ENCODE assay signal across 17 cellular contexts in the genomic region with DNA sequence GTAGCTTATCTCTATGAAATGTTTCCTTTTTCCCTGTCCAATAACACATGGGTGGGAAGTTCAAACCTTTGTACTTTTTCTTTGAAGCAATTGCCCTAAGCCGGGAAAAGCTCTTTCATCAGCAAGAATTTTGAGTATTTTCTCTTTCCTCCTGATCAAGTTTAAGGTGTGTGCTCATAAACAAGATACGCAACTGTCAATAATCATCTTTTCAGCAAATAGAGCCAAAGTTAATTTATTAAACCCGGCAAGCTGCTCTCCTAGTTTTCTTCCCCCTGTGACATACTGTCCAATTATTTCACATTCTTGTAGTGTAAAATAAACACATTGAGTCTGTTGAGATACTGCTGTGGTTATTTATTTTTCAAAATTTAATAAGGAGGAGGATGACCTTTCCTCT.
DNase-seq lines count a peak whose midpoint lies in the region; ATAC-seq and TF ChIP-seq lines count a peak whose summit lies in the region.
"Had no signal": no experiment of that assay in that cellular context is flagged by ENCODE, and none has a peak within 500 bp of the region (broad histone marks: within the 10 kb centered on the region; RNA-seq: fewer than 3 reads in every experiment).

No MANE protein-coding gene starts in this region.

- no peak for DNase-seq in mammary epithelial cell
- DNase-seq in breast epithelium (ENCODE audit: low spot score in 2 of 2), result no peak
- DNase-seq in Panc1 (ENCODE audit: low read depth, low spot score), result no peak
- DNase-seq in foreskin keratinocyte, result no peak
- DNase-seq in superior temporal gyrus (ENCODE audit: extremely low spot score), result no peak
- DNase-seq in HPDE6-E6E7 (ENCODE audit: extremely low spot score), result no peak
- DNase-seq in NCI-H1417 (lab: John Stamatoyannopoulos, UW), result no peak
- DNase-seq in NAMALWA (ENCODE audit: low spot score), result no peak
- DNase-seq: 8988T; CD8-positive, alpha-beta T cell; DND-41; NCI-H2081 treated with DMSO at 0.1 percent for 48 hours; NCI-H510A; NCI-H82; SHP77 treated with DMSO at 0.1 percent for 48 hours had no signal

- H3K36me3 ChIP-seq in mammary epithelial cell (ENCODE audit: insufficient read depth, low read length), result no peaks in the 10 kb centered on the region
- H3K36me3 ChIP-seq in breast epithelium, result no peaks in the 10 kb centered on the region
- no peaks in the 10 kb centered on the region for H3K36me3 ChIP-seq in Panc1 (ENCODE audit: control insufficient read depth, insufficient read depth, low read length)
- H3K36me3 ChIP-seq: BLaER1 had no signal

- H3K4me2 ChIP-seq in mammary epithelial cell (ENCODE audit: insufficient read depth, low read depth, low read length), result no peak overlapping the region
- H3K4me2 ChIP-seq: BLaER1 had no signal

- POLR2A ChIA-PET in Panc1 (lab: Charles Lee), result no interaction called here

- no peak for ATAC-seq in Panc1
- ATAC-seq in foreskin keratinocyte, result no peak
- ATAC-seq: CD8-positive, alpha-beta T cell; K562 had no signal

- in situ Hi-C loops in mammary epithelial cell (cut with MboI; ENCODE audit: low sequenced_read_pairs in 2 of 2) (loop anchor here in 1 of 2 donors (25.0 kb wide), 1 partner anchor 172 kb away; no protein-coding TSS in a partner anchor), Panc1 (cut with HindIII; ENCODE audit: low pct_unique_long_range_greater_than_20kb, low sequenced_read_pairs) (loop anchor here (10.0 kb wide), 1 partner anchor 160 kb away; no protein-coding TSS in a partner anchor)

- BruUV-seq in mammary epithelial cell (replicated peaks; lab: Mats Ljungman, UMichigan) (no TSS peak), Panc1 (replicated peaks; lab: Mats Ljungman, UMichigan) (no TSS peak)

- no peak overlapping the region for H3K9ac ChIP-seq in mammary epithelial cell (ENCODE audit: insufficient read depth, low read length)
- H3K9ac ChIP-seq: BLaER1 had no signal

- H3K9me3 ChIP-seq in mammary epithelial cell (replicated peaks; ENCODE audit: insufficient read depth, low read length) (no peaks in the 10 kb centered on the region), breast epithelium (no peaks in the 10 kb centered on the region), Panc1 (ENCODE audit: control insufficient read depth, insufficient read depth, low read depth, low read length) (no peaks in the 10 kb centered on the region; the same call in 1 of the 2 replicates)
- H3K9me3 ChIP-seq: BLaER1 had no signal

- no peak for TF ChIP-seq CTCF in mammary epithelial cell (conservative IDR thresholded peaks at IDR 0.05 in 1 of 2, IDR thresholded peaks at IDR 0.05 in 1 of 2; ENCODE audit: extremely low read depth in 1 of 2, insufficient read depth in 1 of 2, low read depth in 1 of 2, low read length in 2 of 2)
- TF ChIP-seq CTCF in breast epithelium (IDR thresholded peaks at IDR 0.05), result no peak
- TF ChIP-seq CTCF in Panc1 (IDR thresholded peaks at IDR 0.05), result no peak
- TF ChIP-seq CTCF in foreskin keratinocyte (conservative IDR thresholded peaks at IDR 0.05), result no peak

- peak overlapping the region; percentile 74 for H3K27ac ChIP-seq in mammary epithelial cell (ENCODE audit: insufficient read depth, low read depth, low read length)
- H3K27ac ChIP-seq in breast epithelium, result no peak overlapping the region
- H3K27ac ChIP-seq in Panc1 (ENCODE audit: low read length), result peak overlapping the region; percentile 50; the same call in 1 of the 2 replicates
- peak overlapping the region; percentile 85 for H3K27ac ChIP-seq in foreskin keratinocyte
- H3K27ac ChIP-seq: BLaER1 had no signal

- TF ChIP-seq POLR2A in breast epithelium (IDR thresholded peaks at IDR 0.05), result no peak

- H2AFZ ChIP-seq in mammary epithelial cell (ENCODE audit: low read depth, low read length), result no peak overlapping the region

- H3K27me3 ChIP-seq in mammary epithelial cell (ENCODE audit: insufficient read depth, low read length) (no peaks in the 10 kb centered on the region), breast epithelium (no peaks in the 10 kb centered on the region), Panc1 (ENCODE audit: control insufficient read depth, insufficient read depth, low read length) (no peaks in the 10 kb centered on the region), foreskin keratinocyte (no peaks in the 10 kb centered on the region)
- H3K27me3 ChIP-seq: BLaER1 had no signal

- H3K4me1 ChIP-seq in mammary epithelial cell (ENCODE audit: insufficient read depth, low read length), result peaks cover 30% of the 10 kb centered on the region
- no peaks in the 10 kb centered on the region for H3K4me1 ChIP-seq in breast epithelium
- H3K4me1 ChIP-seq in Panc1 (ENCODE audit: control insufficient read depth, insufficient read depth, low read length), result peaks cover 8% of the 10 kb centered on the region; the same call in 1 of the 2 replicates
- peaks cover 30% of the 10 kb centered on the region for H3K4me1 ChIP-seq in foreskin keratinocyte
- H3K4me1 ChIP-seq: BLaER1 had no signal

- no peaks in the 10 kb centered on the region for H4K20me1 ChIP-seq in mammary epithelial cell (ENCODE audit: insufficient read depth, low read length)
- H4K20me1 ChIP-seq: BLaER1 had no signal

- H3K4me3 ChIP-seq in mammary epithelial cell (replicated peaks in 1 of 3; ENCODE audit: insufficient read depth in 1 of 3, low read depth in 2 of 3, low read length in 3 of 3) (no peak overlapping the region), breast epithelium (no peak overlapping the region), Panc1 (ENCODE audit: low read depth in 2 of 2, low read length in 2 of 2) (no peak overlapping the region)
- H3K4me3 ChIP-seq: BLaER1, K562 had no signal

- H3K79me2 ChIP-seq in mammary epithelial cell (ENCODE audit: insufficient read depth, low read length), result no peaks in the 10 kb centered on the region

- intact Hi-C loops in mammary epithelial cell (cut with micrococcal nuclease), result loop anchor here (5.0 to 10.0 kb wide), 3 partner anchors 82 to 900 kb away; no protein-coding TSS in a partner anchor
- intact Hi-C loops in breast epithelium (cut with DNase I; ENCODE audit: low total_unique reads), result no loop called here
- intact Hi-C loops in Panc1 (cut with micrococcal nuclease; ENCODE audit: unreplicated experiment), result no loop called here

- CTCF ChIA-PET in mammary epithelial cell (lab: Charles Lee; ENCODE audit: low non-redundant PET) (no interaction called here), Panc1 (lab: Charles Lee) (no interaction called here)

- WGBS in mammary epithelial cell (ENCODE audit: low coverage, missing lambda C conversion rate), result 100% methylated on average over 3 of the region's 3 CpGs

- dilution Hi-C loops in mammary epithelial cell (cut with HindIII; ENCODE audit: low sequenced_read_pairs), result loop anchor here (5.0 to 10.0 kb wide), 2 partner anchors 62 to 190 kb away; a partner anchor contains a TSS

Comparison
In these comparisons a context has a peak if more than half of its experiments do, and no peak if none do; other contexts are left out.
1. H3K27ac ChIP-seq: peak in mammary epithelial cell (single experiment), Panc1 (single experiment) and foreskin keratinocyte (single experiment); none in breast epithelium (0 of 2).